Comparison of ENCODE assay signal across 12 cellular contexts in genomic region chr20:41213150-41213820, GRCh38.
DNase-seq lines count a peak whose midpoint lies in the region; ATAC-seq, FAIRE-seq and TF ChIP-seq lines count a peak whose summit lies in the region.
"Had no signal": no experiment of that assay in that cellular context is flagged by ENCODE, and none has a peak within 500 bp of the region (broad histone marks: within the 10 kb centered on the region; RNA-seq: fewer than 3 reads in every experiment).

No MANE protein-coding gene starts in this region.

- no peaks in the 10 kb centered on the region for H3K27me3 ChIP-seq in small intestine (ENCODE audit: control insufficient read depth in 2 of 2, insufficient read depth in 2 of 2, low read length in 2 of 2)

- FAIRE-seq in RCC 7860 (lab: Jason Lieb, UNC): peak; percentile 42
- FAIRE-seq in small intestine (lab: Jason Lieb, UNC): no peak

- no peak overlapping the region for H3K4me3 ChIP-seq in small intestine (ENCODE audit: low read depth in 1 of 2, low read length in 2 of 2)

- no peaks in the 10 kb centered on the region for H3K9me3 Mint-ChIP-seq in chondrocyte (ENCODE audit: low read depth)
- no peaks in the 10 kb centered on the region for H3K9me3 Mint-ChIP-seq in activated CD8-positive, alpha-beta memory T cell treated with anti-CD3 and anti-CD28 coated beads, Interleukin-2, amount 10 ng/mL, durations not matched to agents 7 days and 5 days (ENCODE audit: low read depth)
- H3K9me3 Mint-ChIP-seq: natural killer cell treated with Interleukin-12 subunit alpha and Interleukin-12 subunit beta and Interleukin-15 and Interleukin-18, amount 100 ng/mL, for 72 hours had no signal

- CTCF ChIA-PET in activated CD8-positive, alpha-beta memory T cell treated with anti-CD3 and anti-CD28 coated beads, Interleukin-2, amount 10 ng/mL, durations not matched to agents 7 days and 5 days (lab: Charles Lee): no interaction called here

- 56 to 70% (median 66%) methylated on average over 1 of the region's 1 CpG for WGBS in small intestine, 3 donors

- no peak for ATAC-seq in activated CD8-positive, alpha-beta memory T cell treated with anti-CD3 and anti-CD28 coated beads, Interleukin-2, amount 10 ng/mL, durations not matched to agents 7 days and 5 days
- ATAC-seq: natural killer cell treated with Interleukin-12 subunit alpha and Interleukin-12 subunit beta and Interleukin-15 and Interleukin-18, amount 100 ng/mL, for 72 hours had no signal

- no peaks in the 10 kb centered on the region for H3K27me3 Mint-ChIP-seq in chondrocyte (ENCODE audit: low read depth)
- H3K27me3 Mint-ChIP-seq in activated CD8-positive, alpha-beta memory T cell treated with anti-CD3 and anti-CD28 coated beads, Interleukin-2, amount 10 ng/mL, durations not matched to agents 7 days and 5 days: no peaks in the 10 kb centered on the region
- H3K27me3 Mint-ChIP-seq: natural killer cell treated with Interleukin-12 subunit alpha and Interleukin-12 subunit beta and Interleukin-15 and Interleukin-18, amount 100 ng/mL, for 72 hours had no signal

- peak; percentile 61 for DNase-seq in HT1080 (ENCODE audit: low read depth)
- no peak for DNase-seq in RCC 7860 (ENCODE audit: low spot score)
- peak; percentile 37 for DNase-seq in fibroblast of peridontal ligament (ENCODE audit: extremely low read depth)
- peak; percentile 5 for DNase-seq in small intestine
- DNase-seq in chondrocyte (ENCODE audit: low spot score): no peak
- no peak for DNase-seq in middle frontal gyrus (ENCODE audit: extremely low spot score, low spot score)
- DNase-seq in activated CD8-positive, alpha-beta memory T cell treated with anti-CD3 and anti-CD28 coated beads, Interleukin-2, amount 10 ng/mL, durations not matched to agents 7 days and 5 days: no peak
- DNase-seq: activated CD4-positive, alpha-beta T cell treated with anti-CD3 and anti-CD28 coated beads for 4 hours; foreskin melanocyte; MV-4-11; stimulated activated CD4-positive, alpha-beta T cell treated with anti-CD3 and anti-CD28 coated beads, Interleukin-2, amount 100 ng/mL, for 48 hours had no signal

- no peak overlapping the region for H3K27ac ChIP-seq in small intestine (ENCODE audit: low read depth in 1 of 2, low read length in 1 of 2)

- H3K27ac Mint-ChIP-seq in chondrocyte (ENCODE audit: unreplicated experiment): no peak overlapping the region
- H3K27ac Mint-ChIP-seq in activated CD8-positive, alpha-beta memory T cell treated with anti-CD3 and anti-CD28 coated beads, Interleukin-2, amount 10 ng/mL, durations not matched to agents 7 days and 5 days: no peak overlapping the region
- H3K27ac Mint-ChIP-seq: natural killer cell treated with Interleukin-12 subunit alpha and Interleukin-12 subunit beta and Interleukin-15 and Interleukin-18, amount 100 ng/mL, for 72 hours had no signal

- no peaks in the 10 kb centered on the region for H3K36me3 Mint-ChIP-seq in chondrocyte (ENCODE audit: low read depth)
- H3K36me3 Mint-ChIP-seq in activated CD8-positive, alpha-beta memory T cell treated with anti-CD3 and anti-CD28 coated beads, Interleukin-2, amount 10 ng/mL, durations not matched to agents 7 days and 5 days: no peaks in the 10 kb centered on the region
- H3K36me3 Mint-ChIP-seq: natural killer cell treated with Interleukin-12 subunit alpha and Interleukin-12 subunit beta and Interleukin-15 and Interleukin-18, amount 100 ng/mL, for 72 hours had no signal

- H3K36me3 ChIP-seq in small intestine (ENCODE audit: control insufficient read depth in 2 of 2, insufficient read depth in 2 of 2, low read length in 2 of 2): no peaks in the 10 kb centered on the region

- no peak overlapping the region for H3K4me3 Mint-ChIP-seq in chondrocyte (ENCODE audit: unreplicated experiment)
- no peak overlapping the region for H3K4me3 Mint-ChIP-seq in activated CD8-positive, alpha-beta memory T cell treated with anti-CD3 and anti-CD28 coated beads, Interleukin-2, amount 10 ng/mL, durations not matched to agents 7 days and 5 days
- H3K4me3 Mint-ChIP-seq: natural killer cell treated with Interleukin-12 subunit alpha and Interleukin-12 subunit beta and Interleukin-15 and Interleukin-18, amount 100 ng/mL, for 72 hours had no signal

- H3K4me1 Mint-ChIP-seq in chondrocyte (ENCODE audit: low read depth): peaks cover 22% of the 10 kb centered on the region
- H3K4me1 Mint-ChIP-seq in activated CD8-positive, alpha-beta memory T cell treated with anti-CD3 and anti-CD28 coated beads, Interleukin-2, amount 10 ng/mL, durations not matched to agents 7 days and 5 days: no peaks in the 10 kb centered on the region

- H3K9me3 ChIP-seq in small intestine (ENCODE audit: control insufficient read depth, low read depth): no peaks in the 10 kb centered on the region

- no peaks in the 10 kb centered on the region for H3K4me1 ChIP-seq in small intestine (ENCODE audit: control insufficient read depth in 2 of 2, insufficient read depth in 1 of 2, low read depth in 1 of 2, low read length in 1 of 2)

- no peak for TF ChIP-seq CTCF in chondrocyte (IDR thresholded peaks at IDR 0.05)

Comparison
In these comparisons a context has a peak if more than half of its experiments do, and no peak if none do; other contexts are left out.
1. DNase-seq: peak in HT1080 (single experiment), fibroblast of peridontal ligament (single experiment) and small intestine (single experiment); none in RCC 7860 (single experiment), chondrocyte (single experiment), middle frontal gyrus (single experiment) and activated CD8-positive, alpha-beta memory T cell treated with anti-CD3 and anti-CD28 coated beads, Interleukin-2, amount 10 ng/mL, durations not matched to agents 7 days and 5 days (single experiment).